Comparison of ENCODE assay signal across 11 cellular contexts in genomic region chr4:4344915-4345527, GRCh38. TPM values are rescaled to one million over a fixed set of nuclear protein-coding genes. Genes with fewer than 3 reads are reported as not detected.
A peak's percentile ranks its signal among the peaks of the same experiment; 100 is the strongest.
DNase-seq lines count a peak whose midpoint lies in the region; ATAC-seq and TF ChIP-seq lines count a peak whose summit lies in the region.
"Had no signal": no experiment of that assay in that cellular context is flagged by ENCODE, and none has a peak within 500 bp of the region (broad histone marks: within the 10 kb centered on the region; RNA-seq: fewer than 3 reads in every experiment).

No MANE protein-coding gene starts in this region.

- no peaks in the 10 kb centered on the region for H3K79me2 ChIP-seq in neural progenitor cell (ENCODE audit: low read depth)

- H3K4me3 Mint-ChIP-seq in neural progenitor cell: no peak overlapping the region

- 69 to 85% (median 76%) methylated on average over 14 of the region's 14 CpGs for WGBS in spleen, 5 donors

- TF ChIP-seq POLR2A in spleen (IDR thresholded peaks at IDR 0.05): no peak

- H3K9me3 ChIP-seq in spleen (peaks cover 0 to 5% (median 0%) of the 10 kb centered on the region in 8 donors), neural progenitor cell (ENCODE audit: low read depth) (no peaks in the 10 kb centered on the region)
- H3K9me3 ChIP-seq: upper lobe of left lung had no signal

- TF ChIP-seq CTCF in spleen (IDR thresholded peaks at IDR 0.05 in 8 of 11, conservative IDR thresholded peaks at IDR 0.05 in 3 of 11) (no peak), neural progenitor cell (IDR thresholded peaks at IDR 0.05) (no peak)

- no peaks in the 10 kb centered on the region for H3F3A ChIP-seq in neural progenitor cell (ENCODE audit: low read depth)

- H3K36me3 ChIP-seq in spleen (no peaks in the 10 kb centered on the region), neural progenitor cell (no peaks in the 10 kb centered on the region)
- H3K36me3 ChIP-seq: upper lobe of left lung had no signal

- H3K27ac ChIP-seq in spleen: no peak overlapping the region
- H3K27ac ChIP-seq in neural progenitor cell: no peak overlapping the region
- H3K27ac ChIP-seq: 22Rv1, upper lobe of left lung had no signal

- H3K9me3 Mint-ChIP-seq in neural progenitor cell: peaks cover 7% of the 10 kb centered on the region

- intact Hi-C loops in spleen (cut with DNase I; ENCODE audit: low total_unique reads): no loop called here

- H3K4me2 ChIP-seq in neural progenitor cell: no peak overlapping the region

- H3K4me1 Mint-ChIP-seq in neural progenitor cell: peaks cover 14% of the 10 kb centered on the region

- no peaks in the 10 kb centered on the region for H3K36me3 Mint-ChIP-seq in neural progenitor cell

- H3K4me1 ChIP-seq in spleen: peaks cover 0 to 4% (median 0%) of the 10 kb centered on the region in 6 donors
- peaks cover 3% of the 10 kb centered on the region for H3K4me1 ChIP-seq in neural progenitor cell
- H3K4me1 ChIP-seq: upper lobe of left lung had no signal

- H2AFZ ChIP-seq in neural progenitor cell (replicated peaks): no peak overlapping the region

- no peak overlapping the region for H3K4me3 ChIP-seq in spleen
- no peak overlapping the region for H3K4me3 ChIP-seq in neural progenitor cell
- H3K4me3 ChIP-seq: upper lobe of left lung had no signal

- H3K27me3 ChIP-seq in spleen (replicated peaks in 1 of 7) (peaks cover 0 to 16% (median 0%) of the 10 kb centered on the region in 7 donors), neural progenitor cell (no peaks in the 10 kb centered on the region)
- H3K27me3 ChIP-seq: upper lobe of left lung had no signal

- DNase-seq in NCI-H510A treated with DMSO at 0.1 percent for 48 hours (lab: John Stamatoyannopoulos, UW) (peak; percentile 1), NCI-H510A (lab: John Stamatoyannopoulos, UW) (no peak), spleen (peak; percentile 76), dermis blood vessel endothelial cell (no peak), neural progenitor cell (ENCODE audit: low spot score) (no peak), DMS114 treated with DMSO at 0.1 percent for 48 hours (lab: John Stamatoyannopoulos, UW; ENCODE audit: unreplicated experiment) (no peak)
- DNase-seq: EL, upper lobe of left lung had no signal

- no peak overlapping the region for H3K9ac ChIP-seq in neural progenitor cell

- H3K27ac Mint-ChIP-seq in neural progenitor cell: no peak overlapping the region

- peaks cover 10% of the 10 kb centered on the region for H3K27me3 Mint-ChIP-seq in neural progenitor cell (ENCODE audit: insufficient read depth, low read depth)

- H4K20me1 ChIP-seq in neural progenitor cell (ENCODE audit: low read depth): no peaks in the 10 kb centered on the region

- ATAC-seq in GM21723 (IDR thresholded peaks at IDR 0.05; ENCODE audit: unreplicated experiment) (peak; percentile 95), HG03354 (IDR thresholded peaks at IDR 0.05; ENCODE audit: poor library complexity, severe bottlenecking, unreplicated experiment) (peak; percentile 94)

RNA-seq across cellular contexts. Expression of gene NSG1, which starts 41.9 kb away (rescaled TPM):
- total RNA-seq in spleen: 1 to 10 TPM in 6 of 7 donors, under 1 TPM in 1; 0.66 to 4.1 (median 1.9) TPM
- polyA plus RNA-seq in spleen: under 1 TPM; 0.22 to 0.83 (median 0.26) TPM
- total RNA-seq in dermis blood vessel endothelial cell: not detected in 2 replicates
- 17.9 and 41.6 TPM in 2 replicates for total RNA-seq in neural progenitor cell (ENCODE audit: low replicate concordance)

RNA-seq across cellular contexts. Expression of gene ZBTB49, which starts 55.0 kb away (rescaled TPM):
- total RNA-seq in spleen (10 to 100 TPM in 6 of 7 donors, 1 to 10 TPM in 1; 5.6 to 25.4 (median 12.0) TPM), dermis blood vessel endothelial cell (4.0 and 4.1 TPM in 2 replicates), neural progenitor cell (ENCODE audit: low replicate concordance) (13.6 and 20.2 TPM in 2 replicates)
- 1 to 10 TPM; 2.7 to 5.1 (median 4.8) TPM for polyA plus RNA-seq in spleen

RNA-seq across cellular contexts. Expression of gene LYAR, which starts 55.1 kb away (rescaled TPM):
- 10 to 100 TPM; 16.7 to 29.3 (median 23.3) TPM for total RNA-seq in spleen
- polyA plus RNA-seq in spleen: 10 to 100 TPM; 13.5 to 24.6 (median 19.3) TPM
- total RNA-seq in dermis blood vessel endothelial cell: 18.2 and 18.9 TPM in 2 replicates
- 22.1 and 49.0 TPM in 2 replicates for total RNA-seq in neural progenitor cell (ENCODE audit: low replicate concordance)

Comparison
In these comparisons a context has a peak if more than half of its experiments do, and no peak if none do; other contexts are left out.
1. DNase-seq: peak in NCI-H510A treated with DMSO at 0.1 percent for 48 hours (single experiment) and spleen (single experiment); none in NCI-H510A (single experiment), dermis blood vessel endothelial cell (single experiment), neural progenitor cell (single experiment) and DMS114 treated with DMSO at 0.1 percent for 48 hours (single experiment).